ENCODE assay signal across 1 cellular context in genomic region chr6:104940238-104940880, GRCh38.
TF ChIP-seq lines count a peak whose summit lies in the region.

No MANE protein-coding gene starts in this region.

TF ChIP-seq in WTC11, 78 proteins besides CTCF, POLR2A, EP300 and RAD21 (continued from another document):
- TF ChIP-seq HMGXB4 (CRISPR knock-in tag; IDR thresholded peaks at IDR 0.05) = 0 out of 2 replicates have a peak, but pooled peaks have one; percentile 51
- 0 out of 2 replicates have a peak, but pooled peaks have one; percentile 30 for TF ChIP-seq EMX1 (CRISPR knock-in tag; IDR thresholded peaks at IDR 0.05)
- peak; percentile 53; the same call in 1 of the 2 replicates for TF ChIP-seq MYBL2 (CRISPR knock-in tag; IDR thresholded peaks at IDR 0.05)
- no peak; the same call in 1 of the 2 replicates for TF ChIP-seq TP53 (CRISPR knock-in tag; IDR thresholded peaks at IDR 0.05)
- peak; percentile 54; the same call in 1 of the 2 replicates for TF ChIP-seq FOXP4 (CRISPR knock-in tag; IDR thresholded peaks at IDR 0.05)
- TF ChIP-seq AFF4 (CRISPR knock-in tag; IDR thresholded peaks at IDR 0.05; ENCODE audit: borderline replicate concordance) = no peak
- peak; percentile 84 for TF ChIP-seq ZNF423 (CRISPR knock-in tag; IDR thresholded peaks at IDR 0.05)
- TF ChIP-seq ESRRA (CRISPR knock-in tag; IDR thresholded peaks at IDR 0.05; ENCODE audit: borderline replicate concordance) = 0 out of 2 replicates have a peak, but pooled peaks have one; percentile 14
- TF ChIP-seq ELF4 (CRISPR knock-in tag; IDR thresholded peaks at IDR 0.05; ENCODE audit: low read depth) = no peak
- no peak for TF ChIP-seq NFATC4 (CRISPR knock-in tag; IDR thresholded peaks at IDR 0.05)
- no peak for TF ChIP-seq ZMAT4 (CRISPR knock-in tag; IDR thresholded peaks at IDR 0.05)
- TF ChIP-seq STAT6 (CRISPR knock-in tag; conservative IDR thresholded peaks at IDR 0.05; ENCODE audit: low read depth) = no peak
- 0 out of 2 replicates have a peak, but pooled peaks have one; percentile 10 for TF ChIP-seq GABPB1 (CRISPR knock-in tag; IDR thresholded peaks at IDR 0.05)
- TF ChIP-seq ZNF416 (CRISPR knock-in tag; IDR thresholded peaks at IDR 0.05) = 0 out of 2 replicates have a peak, but pooled peaks have one; percentile 47
- no peak for TF ChIP-seq SMAD4 (CRISPR knock-in tag; IDR thresholded peaks at IDR 0.05)
- no peak for TF ChIP-seq NFE2L1 (CRISPR knock-in tag; IDR thresholded peaks at IDR 0.05)
- peak; percentile 73; the same call in 1 of the 2 replicates for TF ChIP-seq FOXK1 (CRISPR knock-in tag; IDR thresholded peaks at IDR 0.05)
- TF ChIP-seq E2F4 (CRISPR knock-in tag; IDR thresholded peaks at IDR 0.05; ENCODE audit: borderline replicate concordance, low read depth) = peak; percentile 60; the same call in 1 of the 2 replicates
